In the genomic region with DNA sequence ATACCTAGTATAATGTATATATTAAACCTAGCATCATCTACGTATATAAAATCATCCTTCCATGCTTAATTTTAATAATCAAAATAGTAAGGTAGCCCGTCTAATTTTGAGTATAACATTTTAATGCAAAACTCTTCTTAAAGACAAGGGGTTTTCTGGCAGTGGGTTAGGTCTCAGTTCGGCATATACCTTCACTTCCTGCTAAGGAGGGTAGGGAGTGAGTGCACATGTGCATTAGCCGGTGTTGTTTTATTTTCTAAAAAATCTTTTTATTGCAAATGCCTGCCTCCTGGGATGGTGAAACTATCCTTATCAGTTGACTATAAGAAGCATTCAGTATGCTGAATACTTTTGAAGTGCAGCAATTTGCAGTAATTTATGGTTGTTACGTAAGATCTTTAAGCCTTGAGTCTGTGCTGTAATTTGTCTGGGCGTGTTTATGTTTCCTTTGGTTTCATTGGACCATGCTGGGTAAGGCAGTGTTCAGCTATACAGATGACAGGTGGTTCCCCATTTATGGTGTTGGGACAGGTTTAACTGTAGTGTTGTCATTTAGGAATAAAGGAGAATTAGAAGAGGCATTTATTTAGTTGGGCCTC, we compare ENCODE assay signal across 1 cellular context.
A peak's percentile ranks its signal among the peaks of the same experiment; 100 is the strongest.
TF ChIP-seq lines count a peak whose summit lies in the region.

No MANE protein-coding gene starts in this region.

TF ChIP-seq in K562, 482 proteins besides CTCF, POLR2A, EP300 and RAD21 (continued from another document):
- TF ChIP-seq, protein P1, sequence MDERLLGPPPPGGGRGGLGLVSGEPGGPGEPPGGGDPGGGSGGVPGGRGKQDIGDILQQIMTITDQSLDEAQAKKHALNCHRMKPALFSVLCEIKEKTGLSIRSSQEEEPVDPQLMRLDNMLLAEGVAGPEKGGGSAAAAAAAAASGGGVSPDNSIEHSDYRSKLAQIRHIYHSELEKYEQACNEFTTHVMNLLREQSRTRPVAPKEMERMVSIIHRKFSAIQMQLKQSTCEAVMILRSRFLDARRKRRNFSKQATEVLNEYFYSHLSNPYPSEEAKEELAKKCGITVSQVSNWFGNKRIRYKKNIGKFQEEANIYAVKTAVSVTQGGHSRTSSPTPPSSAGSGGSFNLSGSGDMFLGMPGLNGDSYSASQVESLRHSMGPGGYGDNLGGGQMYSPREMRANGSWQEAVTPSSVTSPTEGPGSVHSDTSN (CRISPR knock-in tag; IDR thresholded peaks at IDR 0.05; ENCODE audit: low read depth): no peak
- TF ChIP-seq, protein P1 (tag; conservative IDR thresholded peaks at IDR 0.05; ENCODE audit: low read depth): peak; percentile 27; the same call in 1 of the 2 replicates
- TF ChIP-seq CBX8 (IDR thresholded peaks at IDR 0.05; ENCODE audit: borderline replicate concordance, extremely low read depth, low read depth, low read length, poor library complexity, severe bottlenecking) (no peak), MEIS2 (IDR thresholded peaks at IDR 0.05; ENCODE audit: partially characterized antibody) (peak; percentile 55), ZBTB9 (CRISPR knock-in tag; IDR thresholded peaks at IDR 0.05) (no peak), CEBPB (tag; IDR thresholded peaks at IDR 0.05) (peak; percentile 22; the same call in 1 of the 2 replicates)
- TF ChIP-seq, protein P2, sequence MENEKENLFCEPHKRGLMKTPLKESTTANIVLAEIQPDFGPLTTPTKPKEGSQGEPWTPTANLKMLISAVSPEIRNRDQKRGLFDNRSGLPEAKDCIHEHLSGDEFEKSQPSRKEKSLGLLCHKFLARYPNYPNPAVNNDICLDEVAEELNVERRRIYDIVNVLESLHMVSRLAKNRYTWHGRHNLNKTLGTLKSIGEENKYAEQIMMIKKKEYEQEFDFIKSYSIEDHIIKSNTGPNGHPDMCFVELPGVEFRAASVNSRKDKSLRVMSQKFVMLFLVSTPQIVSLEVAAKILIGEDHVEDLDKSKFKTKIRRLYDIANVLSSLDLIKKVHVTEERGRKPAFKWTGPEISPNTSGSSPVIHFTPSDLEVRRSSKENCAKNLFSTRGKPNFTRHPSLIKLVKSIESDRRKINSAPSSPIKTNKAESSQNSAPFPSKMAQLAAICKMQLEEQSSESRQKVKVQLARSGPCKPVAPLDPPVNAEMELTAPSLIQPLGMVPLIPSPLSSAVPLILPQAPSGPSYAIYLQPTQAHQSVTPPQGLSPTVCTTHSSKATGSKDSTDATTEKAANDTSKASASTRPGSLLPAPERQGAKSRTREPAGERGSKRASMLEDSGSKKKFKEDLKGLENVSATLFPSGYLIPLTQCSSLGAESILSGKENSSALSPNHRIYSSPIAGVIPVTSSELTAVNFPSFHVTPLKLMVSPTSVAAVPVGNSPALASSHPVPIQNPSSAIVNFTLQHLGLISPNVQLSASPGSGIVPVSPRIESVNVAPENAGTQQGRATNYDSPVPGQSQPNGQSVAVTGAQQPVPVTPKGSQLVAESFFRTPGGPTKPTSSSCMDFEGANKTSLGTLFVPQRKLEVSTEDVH (IDR thresholded peaks at IDR 0.05; ENCODE audit: low read depth, partially characterized antibody): no peak
